In genomic region chr20:32823737-32824588, GRCh38 we compare ENCODE assay signal across 1 cellular context.
A peak's percentile ranks its signal among the peaks of the same experiment; 100 is the strongest.
TF ChIP-seq lines count a peak whose summit lies in the region.

No MANE protein-coding gene starts in this region.

TF ChIP-seq in HepG2, 621 proteins besides CTCF, POLR2A, EP300 and RAD21 (continued from another document and continues in another):
- TF ChIP-seq ATF4 (CRISPR knock-in tag; IDR thresholded peaks at IDR 0.05) = no peak; a peak in 1 of 4 replicates
- no peak for TF ChIP-seq ZNF382 (CRISPR knock-in tag; IDR thresholded peaks at IDR 0.05; ENCODE audit: borderline replicate concordance)
- no peak for TF ChIP-seq NFKB2 (CRISPR knock-in tag; IDR thresholded peaks at IDR 0.05; ENCODE audit: borderline replicate concordance)
- TF ChIP-seq MYC (CRISPR knock-in tag; IDR thresholded peaks at IDR 0.05; ENCODE audit: borderline replicate concordance) = no peak
- peak; percentile 88 for TF ChIP-seq HDAC2 (CRISPR knock-in tag; IDR thresholded peaks at IDR 0.05)
- no peak for TF ChIP-seq ZNF576 (CRISPR knock-in tag; IDR thresholded peaks at IDR 0.05)
- no peak for TF ChIP-seq PLRG1 (conservative IDR thresholded peaks at IDR 0.05)
- TF ChIP-seq MEIS1 (CRISPR knock-in tag; IDR thresholded peaks at IDR 0.05; ENCODE audit: borderline replicate concordance) = 0 out of 2 replicates have a peak, but pooled peaks have one; percentile 42
- no peak for TF ChIP-seq ZBTB49 (CRISPR knock-in tag; IDR thresholded peaks at IDR 0.05; ENCODE audit: borderline replicate concordance)
- peak; percentile 49; the same call in 1 of the 2 replicates for TF ChIP-seq FOXK1 (CRISPR knock-in tag; IDR thresholded peaks at IDR 0.05; ENCODE audit: borderline replicate concordance, low read depth)
- no peak for TF ChIP-seq SIX1 (CRISPR knock-in tag; IDR thresholded peaks at IDR 0.05; ENCODE audit: borderline replicate concordance)
- TF ChIP-seq ZNF770 (CRISPR knock-in tag; IDR thresholded peaks at IDR 0.05) = no peak
- no peak for TF ChIP-seq ZNF468 (CRISPR knock-in tag; IDR thresholded peaks at IDR 0.05)
- TF ChIP-seq AFF4 (CRISPR knock-in tag; IDR thresholded peaks at IDR 0.05) = no peak
- TF ChIP-seq HNRNPL (IDR thresholded peaks at IDR 0.05; ENCODE audit: low read depth, low read length) = no peak
- TF ChIP-seq ZMYM4 (CRISPR knock-in tag; IDR thresholded peaks at IDR 0.05) = peak; percentile 73
- no peak for TF ChIP-seq ZNF354B (CRISPR knock-in tag; IDR thresholded peaks at IDR 0.05)
- no peak for TF ChIP-seq DNMT1 (CRISPR knock-in tag; IDR thresholded peaks at IDR 0.05)
- no peak for TF ChIP-seq STAG1 (CRISPR knock-in tag; IDR thresholded peaks at IDR 0.05)
- no peak for TF ChIP-seq SNAPC5 (CRISPR knock-in tag; IDR thresholded peaks at IDR 0.05; ENCODE audit: borderline replicate concordance)
- TF ChIP-seq ZNF772 (CRISPR knock-in tag; IDR thresholded peaks at IDR 0.05) = no peak
- no peak for TF ChIP-seq ZEB1 (IDR thresholded peaks at IDR 0.05; ENCODE audit: insufficient replicate concordance, low read depth)
- TF ChIP-seq FOXM1 (CRISPR knock-in tag; IDR thresholded peaks at IDR 0.05) = no peak
- TF ChIP-seq SMARCE1 (IDR thresholded peaks at IDR 0.05; ENCODE audit: borderline replicate concordance) = no peak
- no peak for TF ChIP-seq TFAP4 (IDR thresholded peaks at IDR 0.05; ENCODE audit: borderline replicate concordance, low read depth)
- no peak for TF ChIP-seq NFE2 (CRISPR knock-in tag; IDR thresholded peaks at IDR 0.05)
- TF ChIP-seq ZBTB46 (CRISPR knock-in tag; IDR thresholded peaks at IDR 0.05; ENCODE audit: borderline replicate concordance) = no peak
- TF ChIP-seq ARID4A (CRISPR knock-in tag; IDR thresholded peaks at IDR 0.05; ENCODE audit: borderline replicate concordance) = no peak
- no peak for TF ChIP-seq ZNF775 (CRISPR knock-in tag; IDR thresholded peaks at IDR 0.05; ENCODE audit: borderline replicate concordance)
- TF ChIP-seq TARDBP (CRISPR knock-in tag; IDR thresholded peaks at IDR 0.05) = peak; percentile 69; the same call in 1 of the 2 replicates
- no peak for TF ChIP-seq ZNF451 (CRISPR knock-in tag; IDR thresholded peaks at IDR 0.05)
- no peak for TF ChIP-seq ZNF574 (CRISPR knock-in tag; IDR thresholded peaks at IDR 0.05)
- 0 out of 2 replicates have a peak, but pooled peaks have one; percentile 55 for TF ChIP-seq ZNF761 (CRISPR knock-in tag; conservative IDR thresholded peaks at IDR 0.05)
- no peak for TF ChIP-seq ZNF879 (CRISPR knock-in tag; IDR thresholded peaks at IDR 0.05)
- no peak for TF ChIP-seq SUZ12 (IDR thresholded peaks at IDR 0.05; ENCODE audit: low read depth, low read length)
- TF ChIP-seq SCMH1 (CRISPR knock-in tag; IDR thresholded peaks at IDR 0.05; ENCODE audit: borderline replicate concordance) = no peak
- TF ChIP-seq NFRKB (IDR thresholded peaks at IDR 0.05) = no peak
- TF ChIP-seq IRX3 (CRISPR knock-in tag; IDR thresholded peaks at IDR 0.05; ENCODE audit: borderline replicate concordance, low read depth) = no peak
- TF ChIP-seq ZKSCAN5 (CRISPR knock-in tag; IDR thresholded peaks at IDR 0.05) = no peak
- no peak for TF ChIP-seq CREB3 (CRISPR knock-in tag; IDR thresholded peaks at IDR 0.05)
